1 cellular context compared by ENCODE assay signal in genomic region chr16:58509256-58510096, GRCh38.
TF ChIP-seq lines count a peak whose summit lies in the region.

No MANE protein-coding gene starts in this region.

TF ChIP-seq in GM23338, 12 proteins besides CTCF, POLR2A, EP300 and RAD21:
- TF ChIP-seq POLR2AphosphoS5 (IDR thresholded peaks at IDR 0.05; ENCODE audit: low read depth) (0 out of 2 replicates have a peak, but pooled peaks have one; percentile 6), ETS1 (IDR thresholded peaks at IDR 0.05) (no peak), ZNF331 (CRISPR knock-in tag; IDR thresholded peaks at IDR 0.05; ENCODE audit: low read depth) (no peak)
TF ChIP-seq in GM23338: peak in this region for 1.
